Comparison of ENCODE assay signal across 27 cellular contexts in genomic region chr17:77684803-77685580, GRCh38.
DNase-seq lines count a peak whose midpoint lies in the region; ATAC-seq, FAIRE-seq and TF ChIP-seq lines count a peak whose summit lies in the region.
"Had no signal": no experiment of that assay in that cellular context is flagged by ENCODE, and none has a peak within 500 bp of the region (broad histone marks: within the 10 kb centered on the region; RNA-seq: fewer than 3 reads in every experiment).

No MANE protein-coding gene starts in this region.

- intact Hi-C loops in adrenal gland (cut with DNase I) (no loop called here), Right ventricle myocardium inferior (cut with DNase I) (loop anchor here (5.0 kb wide), 1 partner anchor 47 kb away; no protein-coding TSS in a partner anchor)

- TF ChIP-seq POLR2A in A549 (IDR thresholded peaks at IDR 0.05; ENCODE audit: low read length) (no peak), adrenal gland (IDR thresholded peaks at IDR 0.05) (no peak)

- WGBS in A549 (ENCODE audit: missing lambda C conversion rate) = 40% methylated on average over 13 of the region's 13 CpGs
- WGBS in adrenal gland, 4 donors = 63 to 76% (median 66%) methylated on average over 12 to 13 of the region's 13 CpGs

- no peaks in the 10 kb centered on the region for H3K36me3 ChIP-seq in adrenal gland (replicated peaks in 1 of 2)
- H3K36me3 ChIP-seq: colonic mucosa, gastroesophageal sphincter, HAP-1, ovary, SJSA1, upper lobe of left lung had no signal

- H3K27me3 ChIP-seq in adrenal gland = no peaks in the 10 kb centered on the region
- H3K27me3 ChIP-seq: colonic mucosa, gastroesophageal sphincter, ovary, upper lobe of left lung had no signal

- H3K4me1 ChIP-seq in A549 = no peaks in the 10 kb centered on the region
- peaks cover 0 to under 1% of the 10 kb centered on the region in 2 donors for H3K4me1 ChIP-seq in adrenal gland (replicated peaks in 1 of 2)
- H3K4me1 ChIP-seq: colonic mucosa, HAP-1, SJSA1 had no signal

- POLR2A ChIA-PET in A549 (lab: Yijun Ruan, JAX) = no interaction called here

- TF ChIP-seq CTCF in A549 (IDR thresholded peaks at IDR 0.05) (no peak), adrenal gland (IDR thresholded peaks at IDR 0.05) (no peak)

- H3K4me3 ChIP-seq in A549 (no peak overlapping the region), adrenal gland (no peak overlapping the region)
- H3K4me3 ChIP-seq: colonic mucosa, gastroesophageal sphincter, HAP-1, ovary, SJSA1, upper lobe of left lung had no signal

- no peak for TF ChIP-seq EP300 in A549 (IDR thresholded peaks at IDR 0.05)

- no peak for TF ChIP-seq RAD21 in A549 (conservative IDR thresholded peaks at IDR 0.05 in 1 of 2, IDR thresholded peaks at IDR 0.05 in 1 of 2)

- no peak overlapping the region for H3K4me2 ChIP-seq in A549

- ATAC-seq in A549 = no peak
- ATAC-seq in Right ventricle myocardium inferior = no peak
- ATAC-seq: activated T-helper 17 cell treated with anti-CD3 and anti-CD28 coated beads, Interleukin-2, amount 50 U/mL, for 72 hours; gastroesophageal sphincter; stimulated activated naive B cell treated with anti-CD40 and anti-IgM and Interleukin-4, amounts not matched to agents 10 μg/mL and 1 μg/mL and 100 μg/mL, for 72 hours had no signal

- peak; percentile 7 for FAIRE-seq in A549 (lab: Jason Lieb, UNC)
- FAIRE-seq in HTR-8/SVneo (lab: Jason Lieb, UNC) = peak; percentile 40

- CTCF ChIA-PET in A549 (lab: Yijun Ruan, JAX) = interaction anchor here (1.0 to 2.7 kb wide), 4 partner anchors 12 to 142 kb away, joined by 3 to 8 read pairs (median 4); no protein-coding TSS in a partner anchor

- H3K27ac ChIP-seq in A549 (no peak overlapping the region), adrenal gland (no peak overlapping the region)
- H3K27ac ChIP-seq: colonic mucosa, gastroesophageal sphincter, ovary, SJSA1, upper lobe of left lung had no signal

- H3K9me3 ChIP-seq in A549 = no peaks in the 10 kb centered on the region
- no peaks in the 10 kb centered on the region for H3K9me3 ChIP-seq in adrenal gland (replicated peaks in 1 of 3)
- H3K9me3 ChIP-seq: colonic mucosa, gastroesophageal sphincter, HAP-1, ovary, upper lobe of left lung had no signal

- DNase-seq in A549 (ENCODE audit: low read depth in 1 of 2, low spot score in 1 of 2) (no peak), HTR-8/SVneo (ENCODE audit: insufficient read length, low spot score) (no peak), NOMO-1 treated with DMSO at 0.1 percent for 48 hours (lab: John Stamatoyannopoulos, UW; ENCODE audit: unreplicated experiment) (peak; percentile 67), islet precursor cell (peak; percentile 40), NCI-H1930 (lab: John Stamatoyannopoulos, UW) (no peak), adrenal gland (no peak), Right ventricle myocardium inferior (ENCODE audit: missing footprints) (no peak), AML-193 (lab: John Stamatoyannopoulos, UW) (no peak)
- DNase-seq: activated CD4-positive, alpha-beta T cell treated with anti-CD3 and anti-CD28 coated beads for 4 hours; CD8-positive, alpha-beta memory T cell; colonic mucosa; effector CD4-positive, alpha-beta T cell; EL; hypothalamus; immature natural killer cell; NCI-H2029; NCI-H69; ovary; RPMI8226; stimulated activated naive B cell treated with anti-CD40 and anti-IgM and Interleukin-4, amounts not matched to agents 10 μg/mL and 1 μg/mL and 100 μg/mL, for 72 hours; substantia nigra; T-helper 9 cell; upper lobe of left lung had no signal

TF ChIP-seq in A549, 52 proteins besides CTCF, POLR2A, EP300 and RAD21:
- no peak for TF ChIP-seq HOXA7 (CRISPR knock-in tag; IDR thresholded peaks at IDR 0.05)
- peak; percentile 71 to 89; a peak in 3 of 4 replicates for TF ChIP-seq CEBPB (IDR thresholded peaks at IDR 0.05)

Comparison
In these comparisons a context has a peak if more than half of its experiments do, and no peak if none do; other contexts are left out.
1. DNase-seq: peak in NOMO-1 treated with DMSO at 0.1 percent for 48 hours (single experiment) and islet precursor cell (single experiment); none in A549 (0 of 2), HTR-8/SVneo (single experiment), NCI-H1930 (0 of 2), adrenal gland (0 of 7), Right ventricle myocardium inferior (single experiment) and AML-193 (0 of 2).